Comparison of ENCODE assay signal across 15 cellular contexts in the genomic region with DNA sequence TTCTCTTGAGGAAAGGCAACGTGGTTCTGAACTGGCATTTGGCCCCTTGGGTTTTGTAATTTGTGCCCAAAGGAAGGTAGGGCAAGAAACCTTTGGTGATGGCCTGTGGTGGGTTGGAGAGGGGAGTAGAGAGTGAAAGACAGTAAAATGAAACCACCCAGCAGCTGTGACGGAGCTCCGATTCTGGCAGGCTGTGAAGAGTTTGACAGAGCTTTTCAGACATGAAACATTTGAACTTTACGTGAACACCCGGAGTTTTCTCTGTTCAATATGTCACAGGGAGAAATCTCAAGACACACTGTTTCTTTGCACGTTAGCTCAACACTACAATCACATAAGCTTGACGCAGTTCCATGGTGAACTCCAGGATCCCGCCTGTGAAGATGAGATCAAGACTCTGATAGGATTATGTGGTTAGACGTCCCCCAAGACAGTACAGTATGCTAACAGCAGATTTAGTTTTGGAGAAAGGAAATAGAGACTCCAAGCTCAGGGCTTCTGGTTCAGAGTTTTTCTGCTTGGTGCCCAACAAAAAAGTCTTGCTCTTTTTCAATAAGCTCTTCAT.
"Had no signal": no experiment of that assay in that cellular context is flagged by ENCODE, and none has a peak within 500 bp of the region (broad histone marks: within the 10 kb centered on the region; RNA-seq: fewer than 3 reads in every experiment).

No MANE protein-coding gene starts in this region.

- H3K27ac ChIP-seq: cardiac muscle cell, colonic mucosa, right atrium auricular region had no signal

- ATAC-seq: activated CD8-positive, alpha-beta T cell treated with anti-CD3 and anti-CD28 coated beads for 36 hours; activated naive CD8-positive, alpha-beta T cell treated with anti-CD3 and anti-CD28 coated beads, Interleukin-2, amount 50 U/mL, for 24 hours had no signal

- H3K4me3 ChIP-seq: cardiac muscle cell, colonic mucosa, right atrium auricular region had no signal

- H3K9me3 ChIP-seq: colonic mucosa, right atrium auricular region had no signal

- H3K27me3 ChIP-seq: colonic mucosa, right atrium auricular region had no signal

- H3K4me1 ChIP-seq: colonic mucosa, right atrium auricular region had no signal

- DNase-seq: activated CD4-positive, alpha-beta T cell treated with anti-CD3 and anti-CD28 coated beads for 4 hours; activated CD8-positive, alpha-beta T cell treated with anti-CD3 and anti-CD28 coated beads for 36 hours; activated naive CD4-positive, alpha-beta T cell treated with Interleukin-2 at 50 U/mL for 16 hours; activated naive CD8-positive, alpha-beta T cell treated with anti-CD3 and anti-CD28 coated beads, Interleukin-2, amount 50 U/mL, for 24 hours; colonic mucosa; left ventricle myocardium superior; stimulated activated CD4-positive, alpha-beta T cell treated with anti-CD3 and anti-CD28 coated beads, Interleukin-12 subunit alpha, Interleukin-12 subunit beta, amount 100 ng/mL, for 4 hours; stimulated activated CD4-positive, alpha-beta T cell treated with anti-CD3 and anti-CD28 coated beads, Interleukin-2, amount 100 ng/mL, for 48 hours; stimulated activated naive CD4-positive, alpha-beta T cell treated with Interleukin-2 at 50 U/mL for 16 hours; T-helper 9 cell; trophoblast cell had no signal

- FAIRE-seq: endothelial cell of umbilical vein, keratinocyte had no signal

- H3K36me3 ChIP-seq: cardiac muscle cell, colonic mucosa, right atrium auricular region had no signal
